Comparison of ENCODE assay signal across 1 cellular context in the genomic region with DNA sequence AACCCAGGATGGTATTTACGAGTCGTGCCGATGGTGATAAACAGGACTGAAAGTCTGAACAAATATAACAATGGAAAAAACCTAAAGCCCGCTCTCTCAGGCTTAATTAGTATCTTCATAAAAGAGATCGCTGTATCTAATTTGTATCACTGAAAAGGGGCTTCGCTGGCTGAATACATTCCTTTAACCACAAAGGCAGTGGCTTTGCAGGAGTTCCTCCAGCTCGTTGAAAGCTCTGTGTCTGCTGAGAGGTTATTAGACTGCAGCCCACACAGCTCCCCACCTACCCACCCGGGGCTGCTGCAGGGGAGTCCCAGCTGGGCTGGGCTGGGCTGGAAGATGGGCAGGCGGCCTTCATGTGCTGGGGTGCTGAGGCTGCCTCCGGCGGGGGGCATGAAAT.
TF ChIP-seq lines count a peak whose summit lies in the region.

No MANE protein-coding gene starts in this region.

TF ChIP-seq in H1, 55 proteins besides CTCF, POLR2A, EP300 and RAD21 (continued from another document):
- TF ChIP-seq NANOG (IDR thresholded peaks at IDR 0.05; ENCODE audit: insufficient read depth, low read depth, low read length, poor library complexity, severe bottlenecking): no peak
TF ChIP-seq in H1: peak in this region for 0.
